13 cellular contexts compared by ENCODE assay signal in genomic region chr20:6735913-6736845, GRCh38. TPM values are rescaled to one million over a fixed set of nuclear protein-coding genes. Genes with fewer than 3 reads are reported as not detected.
A peak's percentile ranks its signal among the peaks of the same experiment; 100 is the strongest.
DNase-seq lines count a peak whose midpoint lies in the region; ATAC-seq and TF ChIP-seq lines count a peak whose summit lies in the region.
"Had no signal": no experiment of that assay in that cellular context is flagged by ENCODE, and none has a peak within 500 bp of the region (broad histone marks: within the 10 kb centered on the region; RNA-seq: fewer than 3 reads in every experiment).

No MANE protein-coding gene starts in this region.

- 0 out of 2 replicates have a peak overlapping the region, but pooled peaks have one; percentile 23 for H3K27ac Mint-ChIP-seq in GM23338
- H3K27ac Mint-ChIP-seq in activated T-helper 17 cell treated with anti-CD3 and anti-CD28 coated beads, Interleukin-2, amount 50 U/mL, for 72 hours: no peak overlapping the region

- H3K4me3 ChIP-seq in GM23338 (no peak overlapping the region), esophagus muscularis mucosa (no peak overlapping the region), rectal smooth muscle tissue (ENCODE audit: low read length) (no peak overlapping the region), SJCRH30 (no peak overlapping the region)
- H3K4me3 ChIP-seq: SK-N-MC had no signal

- H3K4me1 Mint-ChIP-seq in GM23338: peaks cover 13% of the 10 kb centered on the region
- no peaks in the 10 kb centered on the region for H3K4me1 Mint-ChIP-seq in activated T-helper 17 cell treated with anti-CD3 and anti-CD28 coated beads, Interleukin-2, amount 50 U/mL, for 72 hours

- H3K9me3 ChIP-seq in esophagus muscularis mucosa (peaks cover 0 to 12% (median 0%) of the 10 kb centered on the region in 4 donors), SJCRH30 (replicated peaks) (no peaks in the 10 kb centered on the region)

- no peaks in the 10 kb centered on the region for H3K79me2 ChIP-seq in GM23338 (replicated peaks; ENCODE audit: insufficient read depth)

- H3K4me3 Mint-ChIP-seq in GM23338: no peak overlapping the region
- no peak overlapping the region for H3K4me3 Mint-ChIP-seq in activated T-helper 17 cell treated with anti-CD3 and anti-CD28 coated beads, Interleukin-2, amount 50 U/mL, for 72 hours

- H3K4me1 ChIP-seq in GM23338 (ENCODE audit: insufficient read depth): no peaks in the 10 kb centered on the region
- peaks cover 0 to 4% (median 0%) of the 10 kb centered on the region in 4 donors for H3K4me1 ChIP-seq in esophagus muscularis mucosa
- H3K4me1 ChIP-seq in rectal smooth muscle tissue (ENCODE audit: control insufficient read depth, insufficient read depth, low read length): no peaks in the 10 kb centered on the region
- no peaks in the 10 kb centered on the region for H3K4me1 ChIP-seq in SJCRH30

- TF ChIP-seq CTCF in GM23338 (conservative IDR thresholded peaks at IDR 0.05; ENCODE audit: low read depth in 2 of 2): no peak
- no peak for TF ChIP-seq CTCF in esophagus muscularis mucosa (IDR thresholded peaks at IDR 0.05)

- H3K27me3 ChIP-seq in GM23338 (ENCODE audit: insufficient read depth) (no peaks in the 10 kb centered on the region), esophagus muscularis mucosa (no peaks in the 10 kb centered on the region), rectal smooth muscle tissue (ENCODE audit: control insufficient read depth, insufficient read depth, low read length) (no peaks in the 10 kb centered on the region), SJCRH30 (no peaks in the 10 kb centered on the region)

- no peaks in the 10 kb centered on the region; the same call in 1 of the 2 replicates for H3K9me2 ChIP-seq in GM23338 (ENCODE audit: insufficient read depth)

- H2AFZ ChIP-seq in GM23338: peak overlapping the region; percentile 67; the same call in 1 of the 2 replicates

- H3F3A ChIP-seq in GM23338 (replicated peaks; ENCODE audit: low read depth): no peaks in the 10 kb centered on the region

- H3K9me3 Mint-ChIP-seq in GM23338: peaks cover 2% of the 10 kb centered on the region; the same call in 2 of the 3 replicates
- peaks cover 7% of the 10 kb centered on the region for H3K9me3 Mint-ChIP-seq in activated T-helper 17 cell treated with anti-CD3 and anti-CD28 coated beads, Interleukin-2, amount 50 U/mL, for 72 hours

- H3K9ac ChIP-seq in rectal smooth muscle tissue (ENCODE audit: low read length): no peak overlapping the region

- no peaks in the 10 kb centered on the region for H3K36me3 Mint-ChIP-seq in GM23338 (ENCODE audit: low read depth)
- H3K36me3 Mint-ChIP-seq in activated T-helper 17 cell treated with anti-CD3 and anti-CD28 coated beads, Interleukin-2, amount 50 U/mL, for 72 hours (ENCODE audit: low read depth): no peaks in the 10 kb centered on the region

- intact Hi-C loops in esophagus muscularis mucosa (cut with DNase I): no loop called here

- peaks cover 2% of the 10 kb centered on the region for H3K27me3 Mint-ChIP-seq in GM23338 (ENCODE audit: insufficient read depth, low read depth, poor library complexity)
- no peaks in the 10 kb centered on the region for H3K27me3 Mint-ChIP-seq in activated T-helper 17 cell treated with anti-CD3 and anti-CD28 coated beads, Interleukin-2, amount 50 U/mL, for 72 hours

- H3K4me2 ChIP-seq in GM23338: no peak overlapping the region

- H3K27ac ChIP-seq in GM23338 (ENCODE audit: low read depth): no peak overlapping the region
- peak overlapping the region in 3 of 4 donors; percentile 23 to 50 (median 47) for H3K27ac ChIP-seq in esophagus muscularis mucosa (replicated peaks in 1 of 4)
- H3K27ac ChIP-seq in rectal smooth muscle tissue (ENCODE audit: low read depth, low read length): peak overlapping the region; percentile 2
- H3K27ac ChIP-seq in SJCRH30: no peak overlapping the region
- H3K27ac ChIP-seq: SK-N-MC, WERI-Rb-1 had no signal

- DNase-seq in GM23338 (ENCODE audit: low spot score) (peak; percentile 21), esophagus muscularis mucosa (ENCODE audit: extremely low spot score) (no peak), left kidney (ENCODE audit: low read depth, low spot score) (peak; percentile 56), NCI-H1930 (lab: John Stamatoyannopoulos, UW) (no peak), SJCRH30 (no peak)
- DNase-seq: activated T-cell treated with anti-CD3 and anti-CD28 coated beads, Interleukin-2, amount 50 U/mL, for 1 hour; IMR-90; NCI-H1105 treated with DMSO at 0.1 percent for 48 hours; WERI-Rb-1 had no signal

- ATAC-seq in GM23338 (peak; percentile 48), GM21360 (IDR thresholded peaks at IDR 0.05; ENCODE audit: unreplicated experiment) (no peak)
- no peak for ATAC-seq in activated T-helper 17 cell treated with anti-CD3 and anti-CD28 coated beads, Interleukin-2, amount 50 U/mL, for 72 hours (replicated peaks)

- TF ChIP-seq EP300 in esophagus muscularis mucosa (IDR thresholded peaks at IDR 0.05): no peak

- no peaks in the 10 kb centered on the region for H4K20me1 ChIP-seq in GM23338 (replicated peaks; ENCODE audit: insufficient read depth)

- WGBS in esophagus muscularis mucosa: 69% methylated on average over 8 of the region's 8 CpGs

- H3K36me3 ChIP-seq in GM23338 (ENCODE audit: insufficient read depth) (no peaks in the 10 kb centered on the region), esophagus muscularis mucosa (no peaks in the 10 kb centered on the region), rectal smooth muscle tissue (ENCODE audit: control insufficient read depth, insufficient read depth, low read length) (no peaks in the 10 kb centered on the region), SJCRH30 (no peaks in the 10 kb centered on the region)
- H3K36me3 ChIP-seq: WERI-Rb-1 had no signal

- TF ChIP-seq POLR2A in esophagus muscularis mucosa (IDR thresholded peaks at IDR 0.05; ENCODE audit: low read depth): no peak

TF ChIP-seq in GM23338, 12 proteins besides CTCF, POLR2A, EP300 and RAD21:
- TF ChIP-seq STAT1 (IDR thresholded peaks at IDR 0.05; ENCODE audit: unreplicated experiment) (no peak), REST (IDR thresholded peaks at IDR 0.05; ENCODE audit: unreplicated experiment) (no peak), ZNF114 (CRISPR knock-in tag; IDR thresholded peaks at IDR 0.05) (no peak), ZNF331 (CRISPR knock-in tag; IDR thresholded peaks at IDR 0.05; ENCODE audit: low read depth) (no peak), CREB1 (CRISPR knock-in tag; IDR thresholded peaks at IDR 0.05; ENCODE audit: low read depth) (no peak), ETS1 (IDR thresholded peaks at IDR 0.05) (no peak), EZH2phosphoT487 (IDR thresholded peaks at IDR 0.05; ENCODE audit: unreplicated experiment) (no peak), EZH2 (IDR thresholded peaks at IDR 0.05; ENCODE audit: low read depth, unreplicated experiment) (no peak)

RNA-seq across cellular contexts. Expression of gene BMP2, which starts 31.3 kb away (rescaled TPM):
- total RNA-seq in GM23338 (2014; rRNA removed; shearing (Covaris generic)): 1.0 and 1.5 TPM in 2 replicates
- polyA plus RNA-seq in GM23338 (2016; fragmentation: Nextera tagmentation; extraction: Ambion mirVana): 0.73 and 0.92 TPM in 2 replicates
- total RNA-seq in esophagus muscularis mucosa: 1 to 10 TPM; 5.8 to 8.6 (median 7.2) TPM
- not detected for total RNA-seq in activated T-helper 17 cell treated with anti-CD3 and anti-CD28 coated beads, Interleukin-2, amount 50 U/mL, for 72 hours
- not detected in 2 replicates for total RNA-seq in SJCRH30 (2014; rRNA removed; shearing (Covaris generic))

Comparison
In these comparisons a context has a peak if more than half of its experiments do, and no peak if none do; other contexts are left out.
1. DNase-seq: peak in GM23338 (single experiment) and left kidney (single experiment); none in esophagus muscularis mucosa (single experiment), NCI-H1930 (0 of 2) and SJCRH30 (0 of 2).
2. H3K27ac ChIP-seq: peak in esophagus muscularis mucosa (3 of 4) and rectal smooth muscle tissue (single experiment); none in GM23338 (single experiment) and SJCRH30 (single experiment).